ENCODE assay signal across 1 cellular context in genomic region chr2:64819774-64820688, GRCh38.
TF ChIP-seq lines count a peak whose summit lies in the region.

No MANE protein-coding gene starts in this region.

TF ChIP-seq in GM12878, 131 proteins besides CTCF, POLR2A, EP300 and RAD21 (continued from another document):
- TF ChIP-seq, protein P1, sequence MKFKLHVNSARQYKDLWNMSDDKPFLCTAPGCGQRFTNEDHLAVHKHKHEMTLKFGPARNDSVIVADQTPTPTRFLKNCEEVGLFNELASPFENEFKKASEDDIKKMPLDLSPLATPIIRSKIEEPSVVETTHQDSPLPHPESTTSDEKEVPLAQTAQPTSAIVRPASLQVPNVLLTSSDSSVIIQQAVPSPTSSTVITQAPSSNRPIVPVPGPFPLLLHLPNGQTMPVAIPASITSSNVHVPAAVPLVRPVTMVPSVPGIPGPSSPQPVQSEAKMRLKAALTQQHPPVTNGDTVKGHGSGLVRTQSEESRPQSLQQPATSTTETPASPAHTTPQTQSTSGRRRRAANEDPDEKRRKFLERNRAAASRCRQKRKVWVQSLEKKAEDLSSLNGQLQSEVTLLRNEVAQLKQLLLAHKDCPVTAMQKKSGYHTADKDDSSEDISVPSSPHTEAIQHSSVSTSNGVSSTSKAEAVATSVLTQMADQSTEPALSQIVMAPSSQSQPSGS (IDR thresholded peaks at IDR 0.05; ENCODE audit: low read length) = peak; percentile 41; the same call in 1 of the 2 replicates
- TF ChIP-seq BCLAF1 (IDR thresholded peaks at IDR 0.05) = no peak
- no peak for TF ChIP-seq NFIC (IDR thresholded peaks at IDR 0.05; ENCODE audit: low read depth, low read length)
- TF ChIP-seq MTA2 (IDR thresholded peaks at IDR 0.05; ENCODE audit: low read depth) = no peak
- peak; percentile 4 to 75; a peak in 2 of 4 replicates for TF ChIP-seq SRF (IDR thresholded peaks at IDR 0.05; ENCODE audit: low read depth in 2 of 2, low read length in 2 of 2)
- TF ChIP-seq EGR1 (IDR thresholded peaks at IDR 0.05; ENCODE audit: borderline replicate concordance in 1 of 2, low read depth in 2 of 2, low read length in 2 of 2) = 0 out of 3 replicates have a peak, but pooled peaks of 1 of the 2 experiments have one; percentile 30
- TF ChIP-seq RUNX3 (IDR thresholded peaks at IDR 0.05; ENCODE audit: low read length) = peak; percentile 56
- 0 out of 2 replicates have a peak, but pooled peaks have one; percentile 31 for TF ChIP-seq DPF2 (IDR thresholded peaks at IDR 0.05)
- no peak for TF ChIP-seq NFXL1 (IDR thresholded peaks at IDR 0.05; ENCODE audit: borderline replicate concordance)
- TF ChIP-seq BMI1 (IDR thresholded peaks at IDR 0.05; ENCODE audit: borderline replicate concordance) = peak; percentile 78
- no peak for TF ChIP-seq CREB1 (IDR thresholded peaks at IDR 0.05; ENCODE audit: low read depth)
- TF ChIP-seq GABPA (IDR thresholded peaks at IDR 0.05; ENCODE audit: low read depth) = no peak
TF ChIP-seq in GM12878: peak in this region for 10.
